22 cellular contexts compared by ENCODE assay signal in the genomic region with DNA sequence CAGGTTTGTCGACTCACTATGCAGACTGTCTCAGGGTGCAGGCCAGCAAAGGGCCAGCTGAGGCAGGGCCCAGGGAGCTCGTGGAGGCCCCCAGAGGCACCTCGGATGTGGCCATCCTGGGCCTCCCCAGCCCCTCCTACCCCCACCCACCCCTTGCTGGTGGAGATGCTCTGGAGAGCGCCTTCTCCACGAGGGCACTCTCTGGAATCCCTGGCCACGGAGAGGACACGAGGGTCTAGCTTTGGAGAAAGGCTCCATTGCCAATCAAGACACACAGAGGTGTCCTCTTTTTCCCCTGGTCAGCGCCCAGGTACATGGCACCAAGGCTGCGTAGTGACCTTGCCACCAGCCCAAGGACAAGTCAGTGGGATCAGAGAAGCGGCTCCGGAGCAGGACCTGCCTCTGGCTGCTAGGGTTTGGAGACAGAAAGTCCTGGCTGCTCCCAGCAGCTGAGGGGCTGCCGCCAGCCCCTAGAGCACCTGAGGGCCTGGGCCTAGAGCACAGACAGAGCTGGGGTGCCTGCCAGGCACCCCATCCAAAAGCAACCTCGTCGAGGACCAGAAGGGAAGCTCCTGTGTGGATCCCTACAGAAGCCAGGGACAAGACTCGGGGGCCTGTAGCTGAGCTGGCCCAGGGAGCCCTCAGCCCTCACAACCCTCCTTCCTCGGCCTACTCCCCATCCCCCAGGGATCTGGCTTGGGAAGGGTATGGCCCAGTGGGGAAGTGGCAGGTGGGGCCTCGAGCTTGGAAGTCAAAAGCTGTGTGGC. TPM values are rescaled to one million over a fixed set of nuclear protein-coding genes. Genes with fewer than 3 reads are reported as not detected.
A peak's percentile ranks its signal among the peaks of the same experiment; 100 is the strongest.
DNase-seq lines count a peak whose midpoint lies in the region; ATAC-seq, FAIRE-seq and TF ChIP-seq lines count a peak whose summit lies in the region.
"Had no signal": no experiment of that assay in that cellular context is flagged by ENCODE, and none has a peak within 500 bp of the region (broad histone marks: within the 10 kb centered on the region; RNA-seq: fewer than 3 reads in every experiment).

No MANE protein-coding gene starts in this region.

- no peaks in the 10 kb centered on the region for H3K79me2 ChIP-seq in H1 (ENCODE audit: control insufficient read depth in 1 of 2, insufficient read depth in 2 of 2, low read length in 2 of 2)
- H3K79me2 ChIP-seq: parathyroid adenoma had no signal

- H2BK120ac ChIP-seq in H1 (replicated peaks; ENCODE audit: low read depth, low read length), result no peak overlapping the region

- H4K5ac ChIP-seq in H1 (ENCODE audit: insufficient read length, low read depth, low read length), result no peak overlapping the region

- no peak overlapping the region for H2BK5ac ChIP-seq in H1 (ENCODE audit: low read depth, low read length)

- POLR2A ChIA-PET in H1 (lab: Charles Lee; ENCODE audit: partially characterized antibody), result no interaction called here
- POLR2A ChIA-PET in naive thymus-derived CD4-positive, alpha-beta T cell (lab: Charles Lee), result interaction anchor here (1.0 to 5.4 kb wide), 6 partner anchors 13 to 21 kb away, joined by 3 to 36 read pairs (median 6); partner anchors contain the start of genes ARL2BP and PLLP

- no peaks in the 10 kb centered on the region for H3K79me1 ChIP-seq in H1 (ENCODE audit: low read depth, low read length)

- H2AFZ ChIP-seq in H1 (ENCODE audit: low read length), result no peak overlapping the region
- H2AFZ ChIP-seq: GM23248, parathyroid adenoma had no signal

- H3K9me3 Mint-ChIP-seq in activated naive CD4-positive, alpha-beta T cell treated with anti-CD3 and anti-CD28 coated beads for 36 hours, result no peaks in the 10 kb centered on the region
- no peaks in the 10 kb centered on the region for H3K9me3 Mint-ChIP-seq in naive thymus-derived CD4-positive, alpha-beta T cell
- H3K9me3 Mint-ChIP-seq: activated naive CD4-positive, alpha-beta T cell treated with anti-CD3 and anti-CD28 coated beads, Interleukin-2, amount 10 ng/mL, durations not matched to agents 7 days and 5 days; stimulated activated naive CD8-positive, alpha-beta T cell treated with anti-CD3 and anti-CD28 coated beads, Interleukin-15, Interleukin-2, amounts not matched to agents 100 ng/mL and 50 ng/mL, for 24 hours had no signal

- CTCF ChIA-PET in activated naive CD4-positive, alpha-beta T cell treated with anti-CD3 and anti-CD28 coated beads for 36 hours (lab: Charles Lee), result no interaction called here
- CTCF ChIA-PET in H1 (lab: Charles Lee; ENCODE audit: partially characterized antibody), result interaction anchor here (1.0 to 1.1 kb wide), 2 partner anchors 20 to 154 kb away, joined by 3 read pairs; no protein-coding TSS in a partner anchor
- CTCF ChIA-PET in naive thymus-derived CD4-positive, alpha-beta T cell (lab: Charles Lee), result interaction anchor here (0.6 to 0.7 kb wide), 2 partner anchors 8 to 17 kb away, joined by 3 to 4 read pairs; no protein-coding TSS in a partner anchor

- ATAC-seq in naive thymus-derived CD4-positive, alpha-beta T cell, result no peak
- ATAC-seq in GM18873 (IDR thresholded peaks at IDR 0.05; ENCODE audit: low FRiP score, unreplicated experiment), result no peak
- ATAC-seq: A549, T-helper 17 cell had no signal

- H3K4ac ChIP-seq in H1 (replicated peaks; ENCODE audit: insufficient read length, low read depth, low read length), result no peak overlapping the region

- no peak overlapping the region for H2BK15ac ChIP-seq in H1 (ENCODE audit: low read length)

- TF ChIP-seq POLR2A in H1 (IDR thresholded peaks at IDR 0.05; ENCODE audit: control extremely low read depth in 1 of 2, low read depth in 2 of 2, low read length in 2 of 2), result no peak

- H3K36me3 ChIP-seq in H1 (ENCODE audit: control insufficient read depth in 2 of 4, insufficient read depth in 4 of 4, low read length in 3 of 4) (no peaks in the 10 kb centered on the region), thymus (ENCODE audit: control insufficient read depth, insufficient read depth) (no peaks in the 10 kb centered on the region)
- H3K36me3 ChIP-seq in naive thymus-derived CD4-positive, alpha-beta T cell (ENCODE audit: control insufficient read depth in 2 of 3, insufficient read depth in 3 of 3, low read length in 3 of 3), result no peaks in the 10 kb centered on the region
- H3K36me3 ChIP-seq: WERI-Rb-1 had no signal

- H3K23me2 ChIP-seq in H1 (ENCODE audit: low read depth, low read length), result 0 out of 2 replicates have a peak, but pooled peaks cover 2% of the 10 kb centered on the region

- TF ChIP-seq EP300 in H1 (IDR thresholded peaks at IDR 0.05; ENCODE audit: borderline replicate concordance in 1 of 2, low read depth in 2 of 2, low read length in 2 of 2), result no peak

- no peak overlapping the region for H3K4me2 ChIP-seq in H1 (ENCODE audit: insufficient read depth in 1 of 2, low read depth in 2 of 2, low read length in 2 of 2)
- H3K4me2 ChIP-seq: A549 had no signal

- no peaks in the 10 kb centered on the region for H3K27me3 Mint-ChIP-seq in activated naive CD4-positive, alpha-beta T cell treated with anti-CD3 and anti-CD28 coated beads for 36 hours (ENCODE audit: low read depth)
- no peaks in the 10 kb centered on the region for H3K27me3 Mint-ChIP-seq in naive thymus-derived CD4-positive, alpha-beta T cell
- H3K27me3 Mint-ChIP-seq: activated naive CD4-positive, alpha-beta T cell treated with anti-CD3 and anti-CD28 coated beads, Interleukin-2, amount 10 ng/mL, durations not matched to agents 7 days and 5 days; stimulated activated naive CD8-positive, alpha-beta T cell treated with anti-CD3 and anti-CD28 coated beads, Interleukin-15, Interleukin-2, amounts not matched to agents 100 ng/mL and 50 ng/mL, for 24 hours; T-helper 17 cell had no signal

- 0 out of 2 replicates have a peak overlapping the region, but pooled peaks have one; percentile 16 for H2AK5ac ChIP-seq in H1 (ENCODE audit: low read depth, low read length)

- peak; percentile 3 for DNase-seq in activated naive CD4-positive, alpha-beta T cell treated with anti-CD3 and anti-CD28 coated beads for 36 hours
- DNase-seq in activated naive CD4-positive, alpha-beta T cell treated with anti-CD3 and anti-CD28 coated beads, Interleukin-2, amount 50 U/mL, for 16 hours, result no peak
- no peak for DNase-seq in H1 (ENCODE audit: low read depth in 1 of 2, low spot score in 2 of 2)
- DNase-seq in naive thymus-derived CD4-positive, alpha-beta T cell, result no peak
- no peak for DNase-seq in glomerular visceral epithelial cell (ENCODE audit: extremely low spot score)
- DNase-seq in epidermal melanocyte (ENCODE audit: insufficient read length, low spot score), result no peak
- DNase-seq: activated CD4-positive, alpha-beta T cell treated with anti-CD3 and anti-CD28 coated beads, Interleukin-2, amount 50 U/mL, for 48 hours; activated naive CD4-positive, alpha-beta T cell treated with anti-CD3 and anti-CD28 coated beads, Interleukin-2, amount 10 ng/mL, durations not matched to agents 7 days and 5 days; GM23248; NCI-H1048; NCI-H524 treated with DMSO at 0.1 percent for 48 hours; SHP77 treated with DMSO at 0.1 percent for 48 hours; stimulated activated CD4-positive, alpha-beta T cell treated with anti-CD3 and anti-CD28 coated beads, Interleukin-2, amount 100 ng/mL, for 24 hours; T-helper 17 cell; WERI-Rb-1 had no signal

- H3K4me3 Mint-ChIP-seq in activated naive CD4-positive, alpha-beta T cell treated with anti-CD3 and anti-CD28 coated beads for 36 hours, result no peak overlapping the region
- peak overlapping the region in 1 of 10 donors; percentile 16 for H3K4me3 Mint-ChIP-seq in naive thymus-derived CD4-positive, alpha-beta T cell
- H3K4me3 Mint-ChIP-seq: activated naive CD4-positive, alpha-beta T cell treated with anti-CD3 and anti-CD28 coated beads, Interleukin-2, amount 10 ng/mL, durations not matched to agents 7 days and 5 days; stimulated activated naive CD8-positive, alpha-beta T cell treated with anti-CD3 and anti-CD28 coated beads, Interleukin-15, Interleukin-2, amounts not matched to agents 100 ng/mL and 50 ng/mL, for 24 hours; T-helper 17 cell had no signal

- no peaks in the 10 kb centered on the region for H3K36me3 Mint-ChIP-seq in activated naive CD4-positive, alpha-beta T cell treated with anti-CD3 and anti-CD28 coated beads for 36 hours (ENCODE audit: low read depth)
- no peaks in the 10 kb centered on the region for H3K36me3 Mint-ChIP-seq in naive thymus-derived CD4-positive, alpha-beta T cell
- H3K36me3 Mint-ChIP-seq: activated naive CD4-positive, alpha-beta T cell treated with anti-CD3 and anti-CD28 coated beads, Interleukin-2, amount 10 ng/mL, durations not matched to agents 7 days and 5 days had no signal

- H3K18ac ChIP-seq in H1 (ENCODE audit: extremely low read depth, low read length), result no peak overlapping the region

- peak overlapping the region; percentile 3 for H4K91ac ChIP-seq in H1 (replicated peaks; ENCODE audit: insufficient read length, low read length)

- H3K4me3 ChIP-seq in H1 (ENCODE audit: extremely low read depth in 1 of 4, insufficient read depth in 2 of 4, low read depth in 3 of 4, low read length in 4 of 4) (no peak overlapping the region), thymus (ENCODE audit: low read length) (no peak overlapping the region)
- no peak overlapping the region for H3K4me3 ChIP-seq in naive thymus-derived CD4-positive, alpha-beta T cell (ENCODE audit: low read length)
- H3K4me3 ChIP-seq: A549, GM23248, lung had no signal

- H3K9ac ChIP-seq in H1 (replicated peaks in 1 of 4; ENCODE audit: extremely low read depth in 1 of 4, low read depth in 3 of 4, low read length in 3 of 4), result no peak overlapping the region
- H3K9ac ChIP-seq: GM23248, parathyroid adenoma had no signal

- 91% methylated on average over 16 of the region's 17 CpGs; no CpG with 5 or more reads in 1 of the 2 experiments for WGBS in H1 (ENCODE audit: extremely low coverage in 1 of 2, insufficient coverage in 1 of 2, insufficient read length in 1 of 2, insufficient replicate concordance in 2 of 2, low coverage in 1 of 2, low lambda C conversion rate in 2 of 2, missing lambda C conversion rate in 1 of 2), 2 experiments
- 96% methylated on average over 17 of the region's 17 CpGs for WGBS in thymus

- H3K9me3 ChIP-seq in H1 (ENCODE audit: insufficient read depth in 2 of 2, low read depth in 1 of 2, low read length in 1 of 2) (no peaks in the 10 kb centered on the region), thymus (ENCODE audit: control insufficient read depth) (no peaks in the 10 kb centered on the region)
- no peaks in the 10 kb centered on the region for H3K9me3 ChIP-seq in naive thymus-derived CD4-positive, alpha-beta T cell (ENCODE audit: control insufficient read depth in 2 of 3, low read length in 3 of 3)
- H3K9me3 ChIP-seq: A549 had no signal

- H3K56ac ChIP-seq in H1 (replicated peaks; ENCODE audit: insufficient read length, low read depth, low read length), result no peak overlapping the region

- no peak for TF ChIP-seq CTCF in H1 (IDR thresholded peaks at IDR 0.05; ENCODE audit: control extremely low read depth in 1 of 3, insufficient read depth in 1 of 3, low read depth in 1 of 3, low read length in 3 of 3)

- TF ChIP-seq RAD21 in H1 (IDR thresholded peaks at IDR 0.05 in 1 of 2, conservative IDR thresholded peaks at IDR 0.05 in 1 of 2; ENCODE audit: low read depth in 2 of 2, low read length in 2 of 2), result no peak

- H3K23ac ChIP-seq in H1 (ENCODE audit: insufficient read length), result no peak overlapping the region

- H4K8ac ChIP-seq in H1 (ENCODE audit: extremely low read depth, insufficient read depth, low read length), result no peak overlapping the region

- no peak overlapping the region for H2BK12ac ChIP-seq in H1 (ENCODE audit: low read depth, low read length)

- no peak overlapping the region for H3K27ac ChIP-seq in H1 (ENCODE audit: low read depth, low read length)
- peak overlapping the region; percentile 32 for H3K27ac ChIP-seq in naive thymus-derived CD4-positive, alpha-beta T cell (ENCODE audit: low read depth, low read length)
- peak overlapping the region; percentile 1 for H3K27ac ChIP-seq in thymus (ENCODE audit: low read depth)
- H3K27ac ChIP-seq: A549, GM23248, parathyroid adenoma, WERI-Rb-1 had no signal

- H3K14ac ChIP-seq in H1 (ENCODE audit: insufficient read length), result no peak overlapping the region

- FAIRE-seq in H1 (lab: Jason Lieb, UNC), result no peak
- FAIRE-seq: A549 had no signal

- no peaks in the 10 kb centered on the region for H4K20me1 ChIP-seq in H1 (replicated peaks in 1 of 2; ENCODE audit: control insufficient read depth in 1 of 2, insufficient read depth in 2 of 2, low read length in 2 of 2)

- H3K4me1 Mint-ChIP-seq in activated naive CD4-positive, alpha-beta T cell treated with anti-CD3 and anti-CD28 coated beads for 36 hours (ENCODE audit: low read depth), result peaks cover 60% of the 10 kb centered on the region
- H3K4me1 Mint-ChIP-seq in naive thymus-derived CD4-positive, alpha-beta T cell, result peaks cover 20 to 68% (median 55%) of the 10 kb centered on the region in 7 donors

- H3K4me1 ChIP-seq in H1 (replicated peaks in 1 of 4; ENCODE audit: control insufficient read depth in 3 of 4, insufficient read depth in 4 of 4, low read length in 3 of 4) (peaks cover 4 to 17% (median 7%) of the 10 kb centered on the region in 4 experiments), thymus (ENCODE audit: control insufficient read depth, insufficient read depth, low read length) (peaks cover 34% of the 10 kb centered on the region)
- H3K4me1 ChIP-seq in naive thymus-derived CD4-positive, alpha-beta T cell (ENCODE audit: control insufficient read depth in 2 of 2, insufficient read depth in 2 of 2, low read length in 2 of 2), result peaks cover 14 to 50% of the 10 kb centered on the region in 2 donors

- intact Hi-C loops in activated naive CD4-positive, alpha-beta T cell treated with anti-CD3 and anti-CD28 coated beads for 36 hours (cut with micrococcal nuclease), result no loop called here
- intact Hi-C loops in naive thymus-derived CD4-positive, alpha-beta T cell (cut with micrococcal nuclease), result no loop called here

- H3K27me3 ChIP-seq in H1 (replicated peaks in 1 of 4; ENCODE audit: control insufficient read depth in 3 of 4, extremely low read depth in 1 of 4, insufficient read depth in 3 of 4, low read length in 3 of 4) (no peaks in the 10 kb centered on the region), thymus (ENCODE audit: control insufficient read depth, insufficient read depth) (no peaks in the 10 kb centered on the region)
- H3K27me3 ChIP-seq in naive thymus-derived CD4-positive, alpha-beta T cell (ENCODE audit: control insufficient read depth in 2 of 2, insufficient read depth in 2 of 2, low read length in 2 of 2), result no peaks in the 10 kb centered on the region

- no peak overlapping the region for H2BK20ac ChIP-seq in H1 (ENCODE audit: low read length)

- H3K27ac Mint-ChIP-seq in activated naive CD4-positive, alpha-beta T cell treated with anti-CD3 and anti-CD28 coated beads for 36 hours, result no peak overlapping the region
- peak overlapping the region in 8 of 9 donors; percentile 59 to 97 (median 88) for H3K27ac Mint-ChIP-seq in naive thymus-derived CD4-positive, alpha-beta T cell
- H3K27ac Mint-ChIP-seq: activated naive CD4-positive, alpha-beta T cell treated with anti-CD3 and anti-CD28 coated beads, Interleukin-2, amount 10 ng/mL, durations not matched to agents 7 days and 5 days; stimulated activated naive CD8-positive, alpha-beta T cell treated with anti-CD3 and anti-CD28 coated beads, Interleukin-15, Interleukin-2, amounts not matched to agents 100 ng/mL and 50 ng/mL, for 24 hours had no signal

RNA-seq across cellular contexts. Expression of gene ARL2BP, which starts 18.7 kb away (rescaled TPM):
- total RNA-seq in activated naive CD4-positive, alpha-beta T cell treated with anti-CD3 and anti-CD28 coated beads for 36 hours, result 10 to 100 TPM; 11.0 to 11.2 TPM
- 13.6 and 13.7 TPM in 2 replicates for total RNA-seq in H1 (2021; fragmentation: NEBNext Ultra II Directional; extraction: Animal tissue kit (Norgen Biotek cat#: 25700))
- polyA plus RNA-seq in H1 (2011; rRNA removed) (13.3 and 18.3 TPM in 2 replicates), thymus (54.7 TPM)
- 12.6 TPM for polyA plus RNA-seq in H1 (2011; cell fraction: cytosol; rRNA removed)
- polyA plus RNA-seq in H1 (2011; cell fraction: nucleus; rRNA removed), result 5.5 TPM
- 8.6 to 11.7 TPM (median 10.3 TPM) in 4 replicates for polyA plus RNA-seq in H1 (2012, experiment 1 of 2)
- polyA plus RNA-seq in H1 (2012, experiment 2 of 2), result 3.9 TPM
- polyA plus RNA-seq in H1 (2013, experiment 1 of 2), result 11.1 TPM
- 11.9 TPM for polyA plus RNA-seq in H1 (2013, experiment 2 of 2)
- polyA minus RNA-seq in H1 (2011; rRNA and poly(A)+ RNA removed), result 9.9 TPM in 2 replicates
- 10.2 TPM for polyA minus RNA-seq in H1 (2011; cell fraction: cytosol; rRNA and poly(A)+ RNA removed)
- 6.4 TPM for polyA minus RNA-seq in H1 (2011; cell fraction: nucleus; rRNA and poly(A)+ RNA removed)
- total RNA-seq in naive thymus-derived CD4-positive, alpha-beta T cell, result 10 to 100 TPM; 32.6 to 57.7 (median 37.9) TPM
- 100 to 1,000 TPM; 146 to 166 TPM for polyA plus RNA-seq in naive thymus-derived CD4-positive, alpha-beta T cell

RNA-seq across cellular contexts. Expression of gene PLLP, which starts 20.7 kb away (rescaled TPM):
- under 1 TPM; 0.25 to 0.41 TPM for total RNA-seq in activated naive CD4-positive, alpha-beta T cell treated with anti-CD3 and anti-CD28 coated beads for 36 hours
- total RNA-seq in H1 (2021; fragmentation: NEBNext Ultra II Directional; extraction: Animal tissue kit (Norgen Biotek cat#: 25700)), result 2.3 and 2.9 TPM in 2 replicates
- polyA plus RNA-seq in H1 (2011; rRNA removed) (9.7 and 10.6 TPM in 2 replicates), thymus (4.9 TPM)
- 6.6 TPM for polyA plus RNA-seq in H1 (2011; cell fraction: cytosol; rRNA removed)
- polyA plus RNA-seq in H1 (2011; cell fraction: nucleus; rRNA removed), result 4.5 TPM
- 2.7 to 4.6 TPM (median 3.7 TPM) in 4 replicates for polyA plus RNA-seq in H1 (2012, experiment 1 of 2)
- 5.6 TPM for polyA plus RNA-seq in H1 (2012, experiment 2 of 2)
- polyA plus RNA-seq in H1 (2013, experiment 1 of 2), result 4.5 TPM
- 5.9 TPM for polyA plus RNA-seq in H1 (2013, experiment 2 of 2)
- 3.9 and 4.3 TPM in 2 replicates for polyA minus RNA-seq in H1 (2011; rRNA and poly(A)+ RNA removed)
- 4.3 TPM for polyA minus RNA-seq in H1 (2011; cell fraction: cytosol; rRNA and poly(A)+ RNA removed)
- polyA minus RNA-seq in H1 (2011; cell fraction: nucleus; rRNA and poly(A)+ RNA removed), result 2.7 TPM
- 1 to 10 TPM in 4 of 5 experiments, under 1 TPM in 1; 0.36 to 8.4 (median 3.3) TPM for total RNA-seq in naive thymus-derived CD4-positive, alpha-beta T cell
- polyA plus RNA-seq in naive thymus-derived CD4-positive, alpha-beta T cell, result 10 to 100 TPM; 10.0 to 26.0 TPM
- total RNA-seq: GM23248, myocyte had no signal
